1 cellular context compared by ENCODE assay signal in the genomic region with DNA sequence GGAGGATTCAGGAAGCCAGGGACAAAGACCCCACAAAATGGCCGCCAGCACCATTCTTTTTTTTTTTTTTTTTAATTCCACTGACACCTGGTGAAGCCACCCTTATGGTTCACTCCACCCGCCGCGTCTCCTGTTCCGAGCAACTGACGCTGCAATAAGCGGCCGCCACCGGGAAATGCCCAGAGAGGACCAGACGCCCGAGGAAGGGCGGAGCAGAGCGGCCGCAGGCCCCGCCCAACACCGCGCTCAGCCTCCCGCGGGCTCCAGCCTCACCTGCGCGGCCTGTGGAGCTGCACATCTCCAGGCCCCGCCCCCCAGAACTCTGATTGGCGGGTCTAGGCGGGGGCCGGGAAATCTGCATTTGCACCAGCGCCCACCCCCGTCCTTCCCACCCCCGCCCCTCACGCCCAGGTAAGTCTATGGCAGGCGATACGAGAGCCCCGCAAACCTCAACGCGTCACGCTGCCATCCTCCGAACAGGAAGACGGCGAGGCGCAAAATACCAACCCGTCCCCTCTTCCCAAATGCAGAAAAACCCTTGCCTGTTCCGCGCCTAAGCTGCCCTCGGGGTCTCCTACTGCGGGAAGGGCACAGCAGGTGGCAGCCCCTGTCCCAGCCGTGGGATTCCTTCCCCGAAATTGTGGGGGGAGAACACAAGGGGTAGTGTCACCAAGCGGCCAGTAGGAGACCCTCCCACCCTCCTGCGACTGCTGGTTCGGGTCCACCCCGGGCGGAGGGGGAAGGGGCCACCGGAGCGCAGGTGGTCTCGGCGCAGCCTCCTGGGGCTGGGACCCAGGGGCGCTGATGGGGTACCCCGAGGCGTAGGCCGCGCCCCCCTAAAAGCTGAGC.
TF ChIP-seq lines count a peak whose summit lies in the region.

No MANE protein-coding gene starts in this region.

TF ChIP-seq in H1, 55 proteins besides CTCF, POLR2A, EP300 and RAD21 (continued from another document):
- TF ChIP-seq SIN3A (conservative IDR thresholded peaks at IDR 0.05 in 1 of 2, IDR thresholded peaks at IDR 0.05 in 1 of 2; ENCODE audit: low read depth in 1 of 2, low read length in 2 of 2) (0 out of 4 replicates have a peak, but pooled peaks have one; percentile 20 to 32), BRCA1 (IDR thresholded peaks at IDR 0.05; ENCODE audit: low read depth, low read length) (no peak), YY1 (IDR thresholded peaks at IDR 0.05; ENCODE audit: low read depth, low read length) (peak; percentile 94), TCF12 (IDR thresholded peaks at IDR 0.05; ENCODE audit: low read depth, low read length) (0 out of 2 replicates have a peak, but pooled peaks have one; percentile 47), TAF7 (optimal IDR thresholded peaks at IDR 0.05; ENCODE audit: borderline replicate concordance, low read depth, low read length) (peak; percentile 50), SP4 (IDR thresholded peaks at IDR 0.05; ENCODE audit: low read length) (no peak), KDM4A (IDR thresholded peaks at IDR 0.05; ENCODE audit: low read depth, low read length, severe bottlenecking) (no peak), RBBP5 (IDR thresholded peaks at IDR 0.05; ENCODE audit: borderline replicate concordance, low read depth, low read length) (peak; percentile 29; the same call in 1 of the 2 replicates), SIRT6 (IDR thresholded peaks at IDR 0.05; ENCODE audit: low read length) (no peak), TAF1 (IDR thresholded peaks at IDR 0.05; ENCODE audit: low read depth, low read length) (peak; percentile 69), POLR2AphosphoS5 (IDR thresholded peaks at IDR 0.05; ENCODE audit: low read depth, low read length) (0 out of 2 replicates have a peak, but pooled peaks have one; percentile 34), NANOG (IDR thresholded peaks at IDR 0.05; ENCODE audit: insufficient read depth, low read depth, low read length, poor library complexity, severe bottlenecking) (peak; percentile 8), ASH2L (IDR thresholded peaks at IDR 0.05; ENCODE audit: low read length) (peak; percentile 50), SP2 (IDR thresholded peaks at IDR 0.05; ENCODE audit: low read length) (no peak), JUND (IDR thresholded peaks at IDR 0.05; ENCODE audit: low read length) (no peak), EZH2 (IDR thresholded peaks at IDR 0.05; ENCODE audit: low read depth, low read length, severe bottlenecking) (no peak)
- TF ChIP-seq, protein P1, sequence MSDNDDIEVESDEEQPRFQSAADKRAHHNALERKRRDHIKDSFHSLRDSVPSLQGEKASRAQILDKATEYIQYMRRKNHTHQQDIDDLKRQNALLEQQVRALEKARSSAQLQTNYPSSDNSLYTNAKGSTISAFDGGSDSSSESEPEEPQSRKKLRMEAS (IDR thresholded peaks at IDR 0.05), result no peak
- TF ChIP-seq, protein P2, sequence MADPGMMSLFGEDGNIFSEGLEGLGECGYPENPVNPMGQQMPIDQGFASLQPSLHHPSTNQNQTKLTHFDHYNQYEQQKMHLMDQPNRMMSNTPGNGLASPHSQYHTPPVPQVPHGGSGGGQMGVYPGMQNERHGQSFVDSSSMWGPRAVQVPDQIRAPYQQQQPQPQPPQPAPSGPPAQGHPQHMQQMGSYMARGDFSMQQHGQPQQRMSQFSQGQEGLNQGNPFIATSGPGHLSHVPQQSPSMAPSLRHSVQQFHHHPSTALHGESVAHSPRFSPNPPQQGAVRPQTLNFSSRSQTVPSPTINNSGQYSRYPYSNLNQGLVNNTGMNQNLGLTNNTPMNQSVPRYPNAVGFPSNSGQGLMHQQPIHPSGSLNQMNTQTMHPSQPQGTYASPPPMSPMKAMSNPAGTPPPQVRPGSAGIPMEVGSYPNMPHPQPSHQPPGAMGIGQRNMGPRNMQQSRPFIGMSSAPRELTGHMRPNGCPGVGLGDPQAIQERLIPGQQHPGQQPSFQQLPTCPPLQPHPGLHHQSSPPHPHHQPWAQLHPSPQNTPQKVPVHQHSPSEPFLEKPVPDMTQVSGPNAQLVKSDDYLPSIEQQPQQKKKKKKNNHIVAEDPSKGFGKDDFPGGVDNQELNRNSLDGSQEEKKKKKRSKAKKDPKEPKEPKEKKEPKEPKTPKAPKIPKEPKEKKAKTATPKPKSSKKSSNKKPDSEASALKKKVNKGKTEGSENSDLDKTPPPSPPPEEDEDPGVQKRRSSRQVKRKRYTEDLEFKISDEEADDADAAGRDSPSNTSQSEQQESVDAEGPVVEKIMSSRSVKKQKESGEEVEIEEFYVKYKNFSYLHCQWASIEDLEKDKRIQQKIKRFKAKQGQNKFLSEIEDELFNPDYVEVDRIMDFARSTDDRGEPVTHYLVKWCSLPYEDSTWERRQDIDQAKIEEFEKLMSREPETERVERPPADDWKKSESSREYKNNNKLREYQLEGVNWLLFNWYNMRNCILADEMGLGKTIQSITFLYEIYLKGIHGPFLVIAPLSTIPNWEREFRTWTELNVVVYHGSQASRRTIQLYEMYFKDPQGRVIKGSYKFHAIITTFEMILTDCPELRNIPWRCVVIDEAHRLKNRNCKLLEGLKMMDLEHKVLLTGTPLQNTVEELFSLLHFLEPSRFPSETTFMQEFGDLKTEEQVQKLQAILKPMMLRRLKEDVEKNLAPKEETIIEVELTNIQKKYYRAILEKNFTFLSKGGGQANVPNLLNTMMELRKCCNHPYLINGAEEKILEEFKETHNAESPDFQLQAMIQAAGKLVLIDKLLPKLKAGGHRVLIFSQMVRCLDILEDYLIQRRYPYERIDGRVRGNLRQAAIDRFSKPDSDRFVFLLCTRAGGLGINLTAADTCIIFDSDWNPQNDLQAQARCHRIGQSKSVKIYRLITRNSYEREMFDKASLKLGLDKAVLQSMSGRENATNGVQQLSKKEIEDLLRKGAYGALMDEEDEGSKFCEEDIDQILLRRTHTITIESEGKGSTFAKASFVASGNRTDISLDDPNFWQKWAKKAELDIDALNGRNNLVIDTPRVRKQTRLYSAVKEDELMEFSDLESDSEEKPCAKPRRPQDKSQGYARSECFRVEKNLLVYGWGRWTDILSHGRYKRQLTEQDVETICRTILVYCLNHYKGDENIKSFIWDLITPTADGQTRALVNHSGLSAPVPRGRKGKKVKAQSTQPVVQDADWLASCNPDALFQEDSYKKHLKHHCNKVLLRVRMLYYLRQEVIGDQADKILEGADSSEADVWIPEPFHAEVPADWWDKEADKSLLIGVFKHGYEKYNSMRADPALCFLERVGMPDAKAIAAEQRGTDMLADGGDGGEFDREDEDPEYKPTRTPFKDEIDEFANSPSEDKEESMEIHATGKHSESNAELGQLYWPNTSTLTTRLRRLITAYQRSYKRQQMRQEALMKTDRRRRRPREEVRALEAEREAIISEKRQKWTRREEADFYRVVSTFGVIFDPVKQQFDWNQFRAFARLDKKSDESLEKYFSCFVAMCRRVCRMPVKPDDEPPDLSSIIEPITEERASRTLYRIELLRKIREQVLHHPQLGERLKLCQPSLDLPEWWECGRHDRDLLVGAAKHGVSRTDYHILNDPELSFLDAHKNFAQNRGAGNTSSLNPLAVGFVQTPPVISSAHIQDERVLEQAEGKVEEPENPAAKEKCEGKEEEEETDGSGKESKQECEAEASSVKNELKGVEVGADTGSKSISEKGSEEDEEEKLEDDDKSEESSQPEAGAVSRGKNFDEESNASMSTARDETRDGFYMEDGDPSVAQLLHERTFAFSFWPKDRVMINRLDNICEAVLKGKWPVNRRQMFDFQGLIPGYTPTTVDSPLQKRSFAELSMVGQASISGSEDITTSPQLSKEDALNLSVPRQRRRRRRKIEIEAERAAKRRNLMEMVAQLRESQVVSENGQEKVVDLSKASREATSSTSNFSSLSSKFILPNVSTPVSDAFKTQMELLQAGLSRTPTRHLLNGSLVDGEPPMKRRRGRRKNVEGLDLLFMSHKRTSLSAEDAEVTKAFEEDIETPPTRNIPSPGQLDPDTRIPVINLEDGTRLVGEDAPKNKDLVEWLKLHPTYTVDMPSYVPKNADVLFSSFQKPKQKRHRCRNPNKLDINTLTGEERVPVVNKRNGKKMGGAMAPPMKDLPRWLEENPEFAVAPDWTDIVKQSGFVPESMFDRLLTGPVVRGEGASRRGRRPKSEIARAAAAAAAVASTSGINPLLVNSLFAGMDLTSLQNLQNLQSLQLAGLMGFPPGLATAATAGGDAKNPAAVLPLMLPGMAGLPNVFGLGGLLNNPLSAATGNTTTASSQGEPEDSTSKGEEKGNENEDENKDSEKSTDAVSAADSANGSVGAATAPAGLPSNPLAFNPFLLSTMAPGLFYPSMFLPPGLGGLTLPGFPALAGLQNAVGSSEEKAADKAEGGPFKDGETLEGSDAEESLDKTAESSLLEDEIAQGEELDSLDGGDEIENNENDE (IDR thresholded peaks at IDR 0.05; ENCODE audit: insufficient replicate concordance, low read length), result no peak
TF ChIP-seq in H1: peak in this region for 10.
